22 cellular contexts compared by ENCODE assay signal in genomic region chrX:13694983-13695382, GRCh38. TPM values are rescaled to one million over a fixed set of nuclear protein-coding genes. Genes with fewer than 3 reads are reported as not detected.
DNase-seq lines count a peak whose midpoint lies in the region; ATAC-seq, FAIRE-seq and TF ChIP-seq lines count a peak whose summit lies in the region.
"Had no signal": no experiment of that assay in that cellular context is flagged by ENCODE, and none has a peak within 500 bp of the region (broad histone marks: within the 10 kb centered on the region; RNA-seq: fewer than 3 reads in every experiment).

No MANE protein-coding gene starts in this region.

- H3K4me1 ChIP-seq in A549, result peaks cover 47% of the 10 kb centered on the region
- H3K4me1 ChIP-seq in adipocyte (ENCODE audit: control insufficient read depth, insufficient read depth, low read length), result peaks cover 47% of the 10 kb centered on the region

- H3K27ac ChIP-seq in A549 (no peak overlapping the region), brain microvascular endothelial cell (no peak overlapping the region)

- peak overlapping the region in 2 of 3 experiments; percentile 26 to 30 for H3K27ac Mint-ChIP-seq in nephron
- H3K27ac Mint-ChIP-seq: activated naive CD4-positive, alpha-beta T cell treated with anti-CD3 and anti-CD28 coated beads for 36 hours had no signal

- H3K9me3 ChIP-seq in A549 (no peaks in the 10 kb centered on the region), adipocyte (ENCODE audit: control insufficient read depth, low read length) (no peaks in the 10 kb centered on the region)
- H3K9me3 ChIP-seq: esophagus muscularis mucosa, SK-N-SH had no signal

- peaks cover 51% of the 10 kb centered on the region for H3K4me1 Mint-ChIP-seq in nephron

- 95% methylated on average over 8 of the region's 8 CpGs for WGBS in A549 (ENCODE audit: missing lambda C conversion rate)

- POLR2A ChIA-PET in A549 (lab: Yijun Ruan, JAX), result no interaction called here

- TF ChIP-seq EP300 in A549 (IDR thresholded peaks at IDR 0.05), result no peak

- no peaks in the 10 kb centered on the region for H3K36me3 ChIP-seq in adipocyte (ENCODE audit: control insufficient read depth, insufficient read depth, low read length, severe bottlenecking)
- no peaks in the 10 kb centered on the region for H3K36me3 ChIP-seq in brain microvascular endothelial cell (replicated peaks)
- H3K36me3 ChIP-seq: esophagus muscularis mucosa had no signal

- H3K4me2 ChIP-seq in A549, result no peak overlapping the region

- CTCF ChIA-PET in A549 (lab: Yijun Ruan, JAX), result interaction anchor here (1.0 kb wide), 1 partner anchor 49 kb away, joined by 4 read pairs; no protein-coding TSS in a partner anchor

- H3K9ac ChIP-seq in adipocyte (ENCODE audit: low read length), result peak overlapping the region; percentile 12
- H3K9ac ChIP-seq: SK-N-SH had no signal

- no peak for TF ChIP-seq RAD21 in A549 (conservative IDR thresholded peaks at IDR 0.05 in 1 of 2, IDR thresholded peaks at IDR 0.05 in 1 of 2)

- no peak for DNase-seq in A549 (ENCODE audit: low read depth in 1 of 2, low spot score in 1 of 2)
- no peak for DNase-seq in GM12892 (ENCODE audit: insufficient read length)
- DNase-seq in adipocyte (ENCODE audit: low read depth), result no peak
- no peak for DNase-seq in EL
- no peak for DNase-seq in COLO668 (lab: John Stamatoyannopoulos, UW; ENCODE audit: unreplicated experiment)
- no peak for DNase-seq in brain microvascular endothelial cell
- DNase-seq in NCI-H2171 (lab: John Stamatoyannopoulos, UW), result no peak
- DNase-seq: ACHN; activated CD8-positive, alpha-beta memory T cell treated with anti-CD3 and anti-CD28 coated beads, Interleukin-2, amount 50 U/mL, for 4 hours; activated naive CD4-positive, alpha-beta T cell treated with anti-CD3 and anti-CD28 coated beads for 36 hours; naive B cell; NCI-H146; NCI-H82; retina; SK-N-SH; stimulated activated naive CD8-positive, alpha-beta T cell treated with anti-CD3 and anti-CD28 coated beads, Interleukin-15, Interleukin-2, amounts not matched to agents 100 U/mL and 50 U/mL, for 24 hours; T1000 had no signal

- H3K4me3 Mint-ChIP-seq in nephron, result peak overlapping the region in 1 of 3 experiments; percentile 15
- H3K4me3 Mint-ChIP-seq: activated naive CD4-positive, alpha-beta T cell treated with anti-CD3 and anti-CD28 coated beads for 36 hours had no signal

- in situ Hi-C loops in brain microvascular endothelial cell (cut with HindIII; ENCODE audit: low pct_ligation_motif_present, low sequenced_read_pairs), result no loop called here

- FAIRE-seq in A549 (lab: Jason Lieb, UNC), result peak; percentile 23
- FAIRE-seq in GM12892 (lab: Jason Lieb, UNC), result peak; percentile 33

- TF ChIP-seq POLR2A in A549 (IDR thresholded peaks at IDR 0.05; ENCODE audit: low read length), result no peak
- no peak for TF ChIP-seq POLR2A in GM12892 (IDR thresholded peaks at IDR 0.05; ENCODE audit: low read depth, low read length)

- H3K27me3 Mint-ChIP-seq in nephron (ENCODE audit: low read depth), result no peaks in the 10 kb centered on the region

- TF ChIP-seq CTCF in A549 (IDR thresholded peaks at IDR 0.05) (no peak), nephron (IDR thresholded peaks at IDR 0.05; ENCODE audit: unreplicated experiment in 3 of 3) (no peak), brain microvascular endothelial cell (IDR thresholded peaks at IDR 0.05; ENCODE audit: low read depth, low read length, missing control alignments) (no peak)

- no peak for ATAC-seq in A549
- ATAC-seq: HCT116; Panc1; stimulated activated naive CD8-positive, alpha-beta T cell treated with anti-CD3 and anti-CD28 coated beads, Interleukin-15, Interleukin-2, amounts not matched to agents 100 U/mL and 50 U/mL, for 24 hours had no signal

- no peaks in the 10 kb centered on the region for H3K9me3 Mint-ChIP-seq in nephron
- H3K9me3 Mint-ChIP-seq: activated naive CD4-positive, alpha-beta T cell treated with anti-CD3 and anti-CD28 coated beads for 36 hours; naive B cell had no signal

- H3K36me3 Mint-ChIP-seq in nephron (ENCODE audit: low read depth), result no peaks in the 10 kb centered on the region
- H3K36me3 Mint-ChIP-seq: naive B cell had no signal

- no peaks in the 10 kb centered on the region for H3K27me3 ChIP-seq in adipocyte (replicated peaks; ENCODE audit: control insufficient read depth, insufficient read depth, low read length)
- H3K27me3 ChIP-seq in brain microvascular endothelial cell (replicated peaks), result no peaks in the 10 kb centered on the region
- H3K27me3 ChIP-seq: esophagus muscularis mucosa had no signal

- no peak overlapping the region for H3K4me3 ChIP-seq in A549
- peak overlapping the region; percentile 54 for H3K4me3 ChIP-seq in adipocyte (ENCODE audit: low read length)
- no peak overlapping the region for H3K4me3 ChIP-seq in brain microvascular endothelial cell (ENCODE audit: low read depth, low read length)
- H3K4me3 ChIP-seq: esophagus muscularis mucosa, lung had no signal

TF ChIP-seq in A549, 52 proteins besides CTCF, POLR2A, EP300 and RAD21:
- no peak for TF ChIP-seq KDM1A (IDR thresholded peaks at IDR 0.05; ENCODE audit: low read depth)
- no peak for TF ChIP-seq PBX3 (IDR thresholded peaks at IDR 0.05)
- no peak for TF ChIP-seq EHMT2 (IDR thresholded peaks at IDR 0.05; ENCODE audit: low read depth)
- no peak for TF ChIP-seq MYC (IDR thresholded peaks at IDR 0.05; ENCODE audit: borderline replicate concordance, low read length)
- no peak for TF ChIP-seq MAZ (IDR thresholded peaks at IDR 0.05; ENCODE audit: borderline replicate concordance, low read depth, low read length)
- no peak for TF ChIP-seq EHF (CRISPR knock-in tag; IDR thresholded peaks at IDR 0.05)
- no peak for TF ChIP-seq TFCP2L1 (CRISPR knock-in tag; IDR thresholded peaks at IDR 0.05)
- no peak for TF ChIP-seq CEBPB (IDR thresholded peaks at IDR 0.05)
- no peak for TF ChIP-seq HOXB13 (CRISPR knock-in tag; IDR thresholded peaks at IDR 0.05; ENCODE audit: low read depth)
- no peak for TF ChIP-seq MAFK (IDR thresholded peaks at IDR 0.05; ENCODE audit: partially characterized antibody)
- no peak for TF ChIP-seq E2F6 (IDR thresholded peaks at IDR 0.05; ENCODE audit: borderline replicate concordance, low read depth)
- TF ChIP-seq RFX5 (IDR thresholded peaks at IDR 0.05), result no peak
- TF ChIP-seq RNF2 (IDR thresholded peaks at IDR 0.05; ENCODE audit: borderline replicate concordance, low read depth), result no peak
- TF ChIP-seq FOXS1 (CRISPR knock-in tag; IDR thresholded peaks at IDR 0.05), result no peak
- TF ChIP-seq, protein P1, sequence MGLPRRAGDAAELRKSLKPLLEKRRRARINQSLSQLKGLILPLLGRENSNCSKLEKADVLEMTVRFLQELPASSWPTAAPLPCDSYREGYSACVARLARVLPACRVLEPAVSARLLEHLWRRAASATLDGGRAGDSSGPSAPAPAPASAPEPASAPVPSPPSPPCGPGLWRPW (IDR thresholded peaks at IDR 0.05), result no peak
- no peak for TF ChIP-seq CBX2 (IDR thresholded peaks at IDR 0.05; ENCODE audit: borderline replicate concordance, low read depth)
- TF ChIP-seq ZNF302 (CRISPR knock-in tag; IDR thresholded peaks at IDR 0.05), result no peak
- no peak for TF ChIP-seq BHLHE40 (IDR thresholded peaks at IDR 0.05; ENCODE audit: low read depth, low read length)
- TF ChIP-seq PHF8 (IDR thresholded peaks at IDR 0.05; ENCODE audit: borderline replicate concordance, low read depth), result no peak

RNA-seq across cellular contexts. Expression of gene RAB9A, which starts 6.1 kb away (rescaled TPM):
- polyA plus RNA-seq in A549 (2011; rRNA removed) (26.7 and 39.0 TPM in 2 replicates), A549 (2017; fragmentation: RNase III; extraction: RNeasy Plus Mini Kit Qiagen cat#74134 plus additional on column Dnase treatment) (26.0 to 26.8 TPM (median 26.8 TPM) in 3 replicates)
- 11.4 and 14.7 TPM in 2 replicates for polyA plus RNA-seq in A549 (2012; cell fraction: cytosol; rRNA removed)
- polyA plus RNA-seq in A549 (2012; cell fraction: nucleus; rRNA removed), result 5.0 and 7.0 TPM in 2 replicates
- polyA minus RNA-seq in A549 (2011; rRNA and poly(A)+ RNA removed), result 7.5 and 7.8 TPM in 2 replicates
- polyA plus RNA-seq in GM12892 (2012; ENCODE audit: missing spikeins), result 53.5 TPM

RNA-seq across cellular contexts. Expression of gene TRAPPC2, which starts 39.4 kb away (rescaled TPM):
- 11.6 and 12.2 TPM in 2 replicates for polyA plus RNA-seq in A549 (2011; rRNA removed)
- 4.6 and 5.7 TPM in 2 replicates for polyA plus RNA-seq in A549 (2012; cell fraction: cytosol; rRNA removed)
- polyA plus RNA-seq in A549 (2012; cell fraction: nucleus; rRNA removed), result 4.7 and 10.6 TPM in 2 replicates
- 10.8 to 11.9 TPM (median 11.6 TPM) in 3 replicates for polyA plus RNA-seq in A549 (2017; fragmentation: RNase III; extraction: RNeasy Plus Mini Kit Qiagen cat#74134 plus additional on column Dnase treatment)
- polyA minus RNA-seq in A549 (2011; rRNA and poly(A)+ RNA removed), result 8.5 and 8.8 TPM in 2 replicates
- 20.8 TPM for polyA plus RNA-seq in GM12892 (2012; ENCODE audit: missing spikeins)

RNA-seq across cellular contexts. Expression of gene OFD1, which starts 39.6 kb away (rescaled TPM):
- polyA plus RNA-seq in A549 (2011; rRNA removed) (18.2 and 24.9 TPM in 2 replicates), A549 (2017; fragmentation: RNase III; extraction: RNeasy Plus Mini Kit Qiagen cat#74134 plus additional on column Dnase treatment) (13.0 to 14.8 TPM (median 14.4 TPM) in 3 replicates)
- polyA plus RNA-seq in A549 (2012; cell fraction: cytosol; rRNA removed), result 4.6 and 4.9 TPM in 2 replicates
- polyA plus RNA-seq in A549 (2012; cell fraction: nucleus; rRNA removed), result 15.5 and 18.3 TPM in 2 replicates
- polyA minus RNA-seq in A549 (2011; rRNA and poly(A)+ RNA removed), result 9.5 and 13.5 TPM in 2 replicates
- 28.7 TPM for polyA plus RNA-seq in GM12892 (2012; ENCODE audit: missing spikeins)

RNA-seq across cellular contexts. Expression of gene TCEANC, which starts 42.0 kb away (rescaled TPM):
- polyA plus RNA-seq in A549 (2011; rRNA removed) (2.4 and 2.7 TPM in 2 replicates), A549 (2017; fragmentation: RNase III; extraction: RNeasy Plus Mini Kit Qiagen cat#74134 plus additional on column Dnase treatment) (0.62 to 0.96 TPM (median 0.81 TPM) in 3 replicates)
- polyA plus RNA-seq in A549 (2012; cell fraction: cytosol; rRNA removed), result 0.28 and 0.31 TPM in 2 replicates
- polyA plus RNA-seq in A549 (2012; cell fraction: nucleus; rRNA removed), result 0.23 and 0.43 TPM in 2 replicates
- 1.4 and 3.8 TPM in 2 replicates for polyA minus RNA-seq in A549 (2011; rRNA and poly(A)+ RNA removed)
- 1.5 TPM for polyA plus RNA-seq in GM12892 (2012; ENCODE audit: missing spikeins)
